In genomic region chr12:89451876-89452275, GRCh38 we compare ENCODE assay signal across 1 cellular context.
TF ChIP-seq lines count a peak whose summit lies in the region.

No MANE protein-coding gene starts in this region.

TF ChIP-seq in SK-N-SH, 30 proteins besides CTCF, POLR2A, EP300 and RAD21 (continued from another document):
- no peak for TF ChIP-seq USF1 (IDR thresholded peaks at IDR 0.05; ENCODE audit: borderline replicate concordance, low read depth)
- no peak for TF ChIP-seq JUND (IDR thresholded peaks at IDR 0.05)
- TF ChIP-seq TEAD4 (IDR thresholded peaks at IDR 0.05; ENCODE audit: borderline replicate concordance, insufficient read depth): no peak
- TF ChIP-seq MEF2A (IDR thresholded peaks at IDR 0.05; ENCODE audit: borderline replicate concordance, low read depth): no peak
- TF ChIP-seq MAX (IDR thresholded peaks at IDR 0.05; ENCODE audit: low read depth): no peak
- no peak for TF ChIP-seq NFIC (IDR thresholded peaks at IDR 0.05; ENCODE audit: borderline replicate concordance)
- no peak for TF ChIP-seq PBX3 (IDR thresholded peaks at IDR 0.05)
- no peak for TF ChIP-seq YY1 (IDR thresholded peaks at IDR 0.05; ENCODE audit: low read depth)
- TF ChIP-seq IRF3 (IDR thresholded peaks at IDR 0.05; ENCODE audit: low read depth, low read length): no peak
TF ChIP-seq in SK-N-SH: peak in this region for 0.
